ENCODE assay signal across 2 cellular contexts in genomic region chr3:32868719-32869512, GRCh38.
TF ChIP-seq lines count a peak whose summit lies in the region.

No MANE protein-coding gene starts in this region.

TF ChIP-seq in HepG2, 621 proteins besides CTCF, POLR2A, EP300 and RAD21:
- TF ChIP-seq, protein P1, sequence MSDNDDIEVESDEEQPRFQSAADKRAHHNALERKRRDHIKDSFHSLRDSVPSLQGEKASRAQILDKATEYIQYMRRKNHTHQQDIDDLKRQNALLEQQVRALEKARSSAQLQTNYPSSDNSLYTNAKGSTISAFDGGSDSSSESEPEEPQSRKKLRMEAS (IDR thresholded peaks at IDR 0.05): peak; percentile 46
- no peak for TF ChIP-seq ZNF44 (CRISPR knock-in tag; IDR thresholded peaks at IDR 0.05)
- TF ChIP-seq RBM22 (optimal IDR thresholded peaks at IDR 0.05; ENCODE audit: low read length): peak; percentile 89

TF ChIP-seq in H1, 55 proteins besides CTCF, POLR2A, EP300 and RAD21:
- TF ChIP-seq EZH2 (IDR thresholded peaks at IDR 0.05; ENCODE audit: low read depth, low read length, severe bottlenecking): no peak
- TF ChIP-seq, protein P1 (IDR thresholded peaks at IDR 0.05): peak; percentile 83
- TF ChIP-seq, protein P2, sequence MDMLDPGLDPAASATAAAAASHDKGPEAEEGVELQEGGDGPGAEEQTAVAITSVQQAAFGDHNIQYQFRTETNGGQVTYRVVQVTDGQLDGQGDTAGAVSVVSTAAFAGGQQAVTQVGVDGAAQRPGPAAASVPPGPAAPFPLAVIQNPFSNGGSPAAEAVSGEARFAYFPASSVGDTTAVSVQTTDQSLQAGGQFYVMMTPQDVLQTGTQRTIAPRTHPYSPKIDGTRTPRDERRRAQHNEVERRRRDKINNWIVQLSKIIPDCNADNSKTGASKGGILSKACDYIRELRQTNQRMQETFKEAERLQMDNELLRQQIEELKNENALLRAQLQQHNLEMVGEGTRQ (IDR thresholded peaks at IDR 0.05; ENCODE audit: low read length): peak; percentile 18; the same call in 1 of the 2 replicates
